8 cellular contexts compared by ENCODE assay signal in genomic region chr9:95025213-95026170, GRCh38.
DNase-seq lines count a peak whose midpoint lies in the region; ATAC-seq and TF ChIP-seq lines count a peak whose summit lies in the region.
"Had no signal": no experiment of that assay in that cellular context is flagged by ENCODE, and none has a peak within 500 bp of the region (broad histone marks: within the 10 kb centered on the region; RNA-seq: fewer than 3 reads in every experiment).

No MANE protein-coding gene starts in this region.

- peak overlapping the region; percentile 39; the same call in 1 of the 2 replicates for H3K56ac ChIP-seq in IMR-90 (ENCODE audit: extremely low read depth, insufficient read depth, low read length)

- peak overlapping the region; percentile 29 for H2AK9ac ChIP-seq in IMR-90 (replicated peaks; ENCODE audit: low read depth, low read length, poor library complexity)

- CTCF ChIA-PET in IMR-90 (lab: Yijun Ruan, JAX) = interaction anchor here (0.7 to 1.5 kb wide), 6 partner anchors 9 to 345 kb away, joined by 3 to 10 read pairs (median 3); no protein-coding TSS in a partner anchor

- TF ChIP-seq POLR2A in IMR-90 (IDR thresholded peaks at IDR 0.05; ENCODE audit: low read depth, low read length) = peak; percentile 39; the same call in 1 of the 2 replicates
- no peak for TF ChIP-seq POLR2A in tibial nerve (IDR thresholded peaks at IDR 0.05)

- 6% methylated on average over 3 of the region's 13 CpGs; no CpG with 5 or more reads in 1 of the 2 experiments for WGBS in IMR-90 (ENCODE audit: extremely low coverage in 2 of 2, insufficient read length in 1 of 2), 2 experiments
- 27 to 34% methylated on average over 13 of the region's 13 CpGs for WGBS in tibial nerve, 2 donors

- H3K4me3 ChIP-seq in IMR-90 (ENCODE audit: insufficient read depth, low read depth, low read length) = no peak overlapping the region
- no peak overlapping the region for H3K4me3 ChIP-seq in left lung
- H3K4me3 ChIP-seq in tibial nerve = no peak overlapping the region

- H3K18ac ChIP-seq in IMR-90 (ENCODE audit: low read depth, low read length) = peak overlapping the region; percentile 51

- POLR2A ChIA-PET in IMR-90 (lab: Charles Lee; ENCODE audit: unreplicated experiment) = interaction anchor here (0.5 kb wide), 1 partner anchor 122 kb away, joined by 4 read pairs; no protein-coding TSS in a partner anchor

- ATAC-seq in IMR-90 (ENCODE audit: low read depth) (peak; percentile 83), left lung (peak; percentile 77)

- peak overlapping the region; percentile 67; the same call in 1 of the 3 replicates for H2BK15ac ChIP-seq in IMR-90 (ENCODE audit: low read depth, low read length)

- peaks cover 37% of the 10 kb centered on the region for H4K20me1 ChIP-seq in IMR-90 (ENCODE audit: insufficient read depth, low read length)

- H4K8ac ChIP-seq in IMR-90 (ENCODE audit: low read depth in 2 of 2, low read length in 2 of 2) = peak overlapping the region; percentile 59 to 74

- H3K4me1 ChIP-seq in IMR-90 (ENCODE audit: control insufficient read depth, insufficient read depth, low read length) (peaks cover 33% of the 10 kb centered on the region), left lung (peaks cover 40 to 64% of the 10 kb centered on the region in 2 donors), tibial nerve (peaks cover 0 to 100% (median 55%) of the 10 kb centered on the region in 4 donors)

- H3K36me3 Mint-ChIP-seq in brain = peaks cover 22% of the 10 kb centered on the region

- peak overlapping the region; percentile 91 for H4K91ac ChIP-seq in IMR-90 (ENCODE audit: insufficient read depth, low read depth, low read length)

- peak overlapping the region in 3 of 5 experiments; percentile 4 to 65 (median 22) for H3K27ac Mint-ChIP-seq in brain

- H4K5ac ChIP-seq in IMR-90 (ENCODE audit: low read depth, low read length) = peak overlapping the region; percentile 6; the same call in 1 of the 2 replicates

- BruUV-seq in IMR-90 (replicated peaks; lab: Mats Ljungman, UMichigan) = no TSS peak

- peak overlapping the region in 1 of 5 experiments; percentile 25 for H3K4me3 Mint-ChIP-seq in brain

- H3K4me2 ChIP-seq in IMR-90 (ENCODE audit: low read depth, low read length) = peak overlapping the region; percentile 37

- DNase-seq in IMR-90 = peak; percentile 94
- peak; percentile 70 to 71 for DNase-seq in left lung
- peak in 1 of 2 donors; percentile 36 for DNase-seq in tibial nerve (ENCODE audit: low spot score in 2 of 2)
- DNase-seq in NOMO-1 (lab: John Stamatoyannopoulos, UW; ENCODE audit: unreplicated experiment in 2 of 2) = no peak
- no peak for DNase-seq in activated naive CD4-positive, alpha-beta T cell treated with anti-CD3 and anti-CD28 coated beads, Interleukin-2, amount 50 U/mL, for 16 hours
- no peak for DNase-seq in HPDE6-E6E7 (ENCODE audit: extremely low spot score)
- DNase-seq: NCI-H1694 had no signal

- TF ChIP-seq RAD21 in IMR-90 (IDR thresholded peaks at IDR 0.05; ENCODE audit: low read length) = peak; percentile 52

- H3K79me1 ChIP-seq in IMR-90 (ENCODE audit: low read depth in 1 of 2, low read length in 2 of 2) = peaks cover 10 to 85% of the 10 kb centered on the region in 2 experiments

- H3K9me3 Mint-ChIP-seq in brain = no peaks in the 10 kb centered on the region

- H2BK120ac ChIP-seq in IMR-90 (ENCODE audit: low read depth, low read length) = peak overlapping the region; percentile 82

- peak in 1 of 2 donors; percentile 60 for TF ChIP-seq EP300 in tibial nerve (IDR thresholded peaks at IDR 0.05)

- H2AK5ac ChIP-seq in IMR-90 (ENCODE audit: low read depth, low read length) = peak overlapping the region; percentile 93

- H3K36me3 ChIP-seq in IMR-90 (ENCODE audit: control insufficient read depth, insufficient read depth, low read length) = peaks cover 27% of the 10 kb centered on the region
- H3K36me3 ChIP-seq in left lung = peaks cover 0 to 1% of the 10 kb centered on the region in 2 donors
- H3K36me3 ChIP-seq in tibial nerve = peaks cover 0 to 24% (median 0%) of the 10 kb centered on the region in 3 donors

- peak; percentile 48 for TF ChIP-seq CTCF in IMR-90 (conservative IDR thresholded peaks at IDR 0.05; ENCODE audit: low read depth, low read length)
- TF ChIP-seq CTCF in brain (conservative IDR thresholded peaks at IDR 0.05) = no peak
- TF ChIP-seq CTCF in left lung (IDR thresholded peaks at IDR 0.05) = peak in 1 of 2 donors; percentile 10
- peak; percentile 22 to 45 (median 33) for TF ChIP-seq CTCF in tibial nerve (IDR thresholded peaks at IDR 0.05)

- peak overlapping the region; percentile 64 for H3K27ac ChIP-seq in IMR-90 (ENCODE audit: insufficient read depth, low read length)
- H3K27ac ChIP-seq in left lung = peak overlapping the region; percentile 24 to 76
- H3K27ac ChIP-seq in tibial nerve = peak overlapping the region; percentile 24 to 92 (median 63)

- peaks cover 30% of the 10 kb centered on the region for H3K9me1 ChIP-seq in IMR-90 (ENCODE audit: insufficient read depth, low read length)

- H3K4ac ChIP-seq in IMR-90 (ENCODE audit: low read depth, low read length) = peak overlapping the region; percentile 87

- peak overlapping the region; percentile 80 for H3K23ac ChIP-seq in IMR-90 (ENCODE audit: low read depth, low read length)

- peaks cover 60% of the 10 kb centered on the region for H3K4me1 Mint-ChIP-seq in brain

- H3K27me3 ChIP-seq in IMR-90 (ENCODE audit: control insufficient read depth, insufficient read depth, low read length) (no peaks in the 10 kb centered on the region), left lung (no peaks in the 10 kb centered on the region), tibial nerve (no peaks in the 10 kb centered on the region)

- H3K9ac ChIP-seq in IMR-90 (ENCODE audit: low read depth, low read length) = peak overlapping the region; percentile 33

- in situ Hi-C loops in IMR-90 (cut with MboI; ENCODE audit: low sequenced_read_pairs) = loop anchor here (10.0 kb wide), 1 partner anchor 241 kb away; no protein-coding TSS in a partner anchor

- H3K9me3 ChIP-seq in IMR-90 (ENCODE audit: control insufficient read depth, insufficient read depth, low read length) = no peaks in the 10 kb centered on the region
- H3K9me3 ChIP-seq in left lung = no peaks in the 10 kb centered on the region
- no peaks in the 10 kb centered on the region for H3K9me3 ChIP-seq in tibial nerve

- H2BK5ac ChIP-seq in IMR-90 (ENCODE audit: low read depth, low read length, poor library complexity, severe bottlenecking) = peak overlapping the region; percentile 78

- H3K27me3 Mint-ChIP-seq in brain = no peaks in the 10 kb centered on the region

- H2BK20ac ChIP-seq in IMR-90 (ENCODE audit: low read depth, low read length) = peak overlapping the region; percentile 75

- dilution Hi-C loops in IMR-90 (cut with HindIII; ENCODE audit: low sequenced_read_pairs, unreplicated experiment) = no loop called here

- intact Hi-C loops in IMR-90 (cut with micrococcal nuclease) = loop anchor here (1.0 kb wide), 1 partner anchor 243 kb away; no protein-coding TSS in a partner anchor
- intact Hi-C loops in left lung (cut with DNase I) = no loop called here

- H3K14ac ChIP-seq in IMR-90 (replicated peaks; ENCODE audit: low read depth, low read length) = peak overlapping the region; percentile 79

- H2AFZ ChIP-seq in IMR-90 (replicated peaks; ENCODE audit: low read length, poor library complexity) = no peak overlapping the region

TF ChIP-seq in IMR-90, 13 proteins besides CTCF, POLR2A, EP300 and RAD21:
- TF ChIP-seq BHLHE40 (IDR thresholded peaks at IDR 0.05; ENCODE audit: low read depth, low read length) (peak; percentile 48; the same call in 1 of the 2 replicates), MXI1 (IDR thresholded peaks at IDR 0.05; ENCODE audit: borderline replicate concordance, low read depth, low read length) (peak; percentile 70; the same call in 1 of the 2 replicates), CEBPB (IDR thresholded peaks at IDR 0.05; ENCODE audit: low read depth, low read length) (peak; percentile 26; the same call in 1 of the 2 replicates), USF2 (IDR thresholded peaks at IDR 0.05; ENCODE audit: low read depth, low read length) (peak; percentile 11; the same call in 1 of the 2 replicates), CHD1 (IDR thresholded peaks at IDR 0.05; ENCODE audit: low read depth, low read length) (0 out of 2 replicates have a peak, but pooled peaks have one; percentile 41), RFX5 (IDR thresholded peaks at IDR 0.05; ENCODE audit: low read depth, low read length) (no peak)
- TF ChIP-seq, protein P1, sequence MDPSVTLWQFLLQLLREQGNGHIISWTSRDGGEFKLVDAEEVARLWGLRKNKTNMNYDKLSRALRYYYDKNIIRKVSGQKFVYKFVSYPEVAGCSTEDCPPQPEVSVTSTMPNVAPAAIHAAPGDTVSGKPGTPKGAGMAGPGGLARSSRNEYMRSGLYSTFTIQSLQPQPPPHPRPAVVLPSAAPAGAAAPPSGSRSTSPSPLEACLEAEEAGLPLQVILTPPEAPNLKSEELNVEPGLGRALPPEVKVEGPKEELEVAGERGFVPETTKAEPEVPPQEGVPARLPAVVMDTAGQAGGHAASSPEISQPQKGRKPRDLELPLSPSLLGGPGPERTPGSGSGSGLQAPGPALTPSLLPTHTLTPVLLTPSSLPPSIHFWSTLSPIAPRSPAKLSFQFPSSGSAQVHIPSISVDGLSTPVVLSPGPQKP (IDR thresholded peaks at IDR 0.05; ENCODE audit: borderline replicate concordance, low read depth, low read length) = no peak

Comparison
In these comparisons a context has a peak if more than half of its experiments do, and no peak if none do; other contexts are left out.
1. DNase-seq: peak in IMR-90 (single experiment) and left lung (2 of 2); none in NOMO-1 (0 of 2), activated naive CD4-positive, alpha-beta T cell treated with anti-CD3 and anti-CD28 coated beads, Interleukin-2, amount 50 U/mL, for 16 hours (single experiment) and HPDE6-E6E7 (single experiment).
2. CTCF ChIP-seq: peak in IMR-90 (single experiment) and tibial nerve (5 of 5); none in brain (0 of 2).
3. Peak in every context shown above with its lines, with median percentiles within 50 percentile points of each other: H3K27ac ChIP-seq.